Comparison of ENCODE assay signal across 8 cellular contexts in genomic region chr6:41066867-41067304, GRCh38. TPM values are rescaled to one million over a fixed set of nuclear protein-coding genes. Genes with fewer than 3 reads are reported as not detected.
DNase-seq lines count a peak whose midpoint lies in the region; ATAC-seq, FAIRE-seq and TF ChIP-seq lines count a peak whose summit lies in the region.

No MANE protein-coding gene starts in this region.

- TF ChIP-seq CTCF in H9 (conservative IDR thresholded peaks at IDR 0.05) (peak; percentile 90), endothelial cell of umbilical vein (IDR thresholded peaks at IDR 0.05; ENCODE audit: extremely low read depth in 1 of 2, insufficient read depth in 1 of 2, low read depth in 1 of 2, low read length in 2 of 2) (peak; percentile 62 to 68)

- no CpG with 5 or more reads among the region's 3 CpGs for WGBS in H9 (ENCODE audit: extremely low coverage, insufficient read length, low lambda C conversion rate)

- no peak overlapping the region for H3K4me3 ChIP-seq in endothelial cell of umbilical vein (replicated peaks in 1 of 3; ENCODE audit: insufficient read depth in 1 of 3, low read depth in 1 of 3, low read length in 3 of 3)

- no peaks in the 10 kb centered on the region for H3K9me3 ChIP-seq in H9 (ENCODE audit: control insufficient read depth, low read depth, low read length)
- no peaks in the 10 kb centered on the region for H3K9me3 ChIP-seq in endothelial cell of umbilical vein (replicated peaks; ENCODE audit: control insufficient read depth, insufficient read depth, low read length)

- no peaks in the 10 kb centered on the region for H3K79me2 ChIP-seq in H9 (ENCODE audit: insufficient read depth, low read length)
- no peaks in the 10 kb centered on the region for H3K79me2 ChIP-seq in endothelial cell of umbilical vein (ENCODE audit: control insufficient read depth, insufficient read depth, low read length)

- H3K14ac ChIP-seq in H9 (ENCODE audit: insufficient read depth, low read length) = no peak overlapping the region

- no peak overlapping the region for H3K4ac ChIP-seq in H9 (ENCODE audit: low read depth, low read length)

- no peak for ATAC-seq in activated CD8-positive, alpha-beta T cell treated with anti-CD3 and anti-CD28 coated beads, Interleukin-2, amount 10 ng/mL, durations not matched to agents 7 days and 5 days
- no peak for ATAC-seq in naive B cell (ENCODE audit: low read depth in 2 of 2)
- ATAC-seq in HG02623 (IDR thresholded peaks at IDR 0.05; ENCODE audit: unreplicated experiment) = no peak

- no peak overlapping the region for H2BK12ac ChIP-seq in H9 (ENCODE audit: insufficient read length, low read depth, low read length)

- H4K91ac ChIP-seq in H9 (ENCODE audit: insufficient read length, low read depth, low read length) = no peak overlapping the region

- H2AFZ ChIP-seq in H9 (ENCODE audit: low read length) = no peak overlapping the region
- H2AFZ ChIP-seq in endothelial cell of umbilical vein (ENCODE audit: low read depth, low read length) = no peak overlapping the region

- H4K5ac ChIP-seq in H9 (ENCODE audit: insufficient read length, low read depth, low read length) = no peak overlapping the region

- H3K27ac Mint-ChIP-seq in H9 = no peak overlapping the region
- H3K27ac Mint-ChIP-seq in activated CD8-positive, alpha-beta T cell treated with anti-CD3 and anti-CD28 coated beads, Interleukin-2, amount 10 ng/mL, durations not matched to agents 7 days and 5 days = no peak overlapping the region
- peak overlapping the region in 2 of 6 donors; percentile 71 to 79 for H3K27ac Mint-ChIP-seq in naive B cell

- H4K20me1 ChIP-seq in H9 (ENCODE audit: control insufficient read depth, insufficient read depth, insufficient read length) (no peaks in the 10 kb centered on the region), endothelial cell of umbilical vein (replicated peaks; ENCODE audit: control insufficient read depth, extremely low read depth, insufficient read depth, low read length) (no peaks in the 10 kb centered on the region)

- H2BK15ac ChIP-seq in H9 (ENCODE audit: low read depth, low read length) = no peak overlapping the region

- peak; percentile 75 for FAIRE-seq in endothelial cell of umbilical vein (lab: Jason Lieb, UNC)

- H3K23ac ChIP-seq in H9 (ENCODE audit: insufficient read length, low read depth, low read length) = no peak overlapping the region

- H3K4me1 Mint-ChIP-seq in H9 = peaks cover 11 to 15% of the 10 kb centered on the region in 2 experiments
- peaks cover 37% of the 10 kb centered on the region for H3K4me1 Mint-ChIP-seq in activated CD8-positive, alpha-beta T cell treated with anti-CD3 and anti-CD28 coated beads, Interleukin-2, amount 10 ng/mL, durations not matched to agents 7 days and 5 days (ENCODE audit: low read depth)
- H3K4me1 Mint-ChIP-seq in naive B cell = peaks cover 15 to 26% (median 23%) of the 10 kb centered on the region in 3 donors

- H3K79me1 ChIP-seq in H9 (ENCODE audit: insufficient read depth, low read depth, low read length, poor library complexity, severe bottlenecking) = no peaks in the 10 kb centered on the region

- intact Hi-C loops in endothelial cell of umbilical vein (cut with micrococcal nuclease) = loop anchor here (1.0 to 2.0 kb wide), 4 partner anchors 39 to 1086 kb away; no protein-coding TSS in a partner anchor

- H3K9me1 ChIP-seq in endothelial cell of umbilical vein (replicated peaks; ENCODE audit: control insufficient read depth, extremely low read depth, insufficient read depth, low read length) = no peaks in the 10 kb centered on the region

- peaks cover 2 to 47% (median 41%) of the 10 kb centered on the region in 3 experiments; a peak in 5 of 7 replicates for H3K36me3 Mint-ChIP-seq in H9 (ENCODE audit: insufficient read depth in 1 of 3, low read depth in 3 of 3)
- peaks cover 49% of the 10 kb centered on the region for H3K36me3 Mint-ChIP-seq in activated CD8-positive, alpha-beta T cell treated with anti-CD3 and anti-CD28 coated beads, Interleukin-2, amount 10 ng/mL, durations not matched to agents 7 days and 5 days (ENCODE audit: low read depth)
- peaks cover 10 to 17% of the 10 kb centered on the region in 2 donors for H3K36me3 Mint-ChIP-seq in naive B cell

- no peak overlapping the region for H4K8ac ChIP-seq in H9 (replicated peaks; ENCODE audit: insufficient read length, low read depth, low read length)

- TF ChIP-seq POLR2A in endothelial cell of umbilical vein (IDR thresholded peaks at IDR 0.05; ENCODE audit: low read depth, low read length) = no peak

- BruUV-seq in endothelial cell of umbilical vein (replicated peaks; lab: Mats Ljungman, UMichigan) = no TSS peak

- H3K27ac ChIP-seq in H9 (ENCODE audit: insufficient read length, low read depth, low read length) = no peak overlapping the region
- H3K27ac ChIP-seq in endothelial cell of umbilical vein (ENCODE audit: insufficient read depth, low read depth, low read length) = no peak overlapping the region

- no peaks in the 10 kb centered on the region for H3K27me3 Mint-ChIP-seq in H9 (ENCODE audit: low read depth)
- H3K27me3 Mint-ChIP-seq in activated CD8-positive, alpha-beta T cell treated with anti-CD3 and anti-CD28 coated beads, Interleukin-2, amount 10 ng/mL, durations not matched to agents 7 days and 5 days (ENCODE audit: low read depth) = no peaks in the 10 kb centered on the region
- no peaks in the 10 kb centered on the region for H3K27me3 Mint-ChIP-seq in naive B cell

- no peak overlapping the region for H3K56ac ChIP-seq in H9 (ENCODE audit: insufficient read length, low read depth, low read length)

- CTCF ChIA-PET in activated CD8-positive, alpha-beta T cell treated with anti-CD3 and anti-CD28 coated beads, Interleukin-2, amount 10 ng/mL, durations not matched to agents 7 days and 5 days (lab: Charles Lee) = interaction anchor here (0.9 to 4.7 kb wide), 11 partner anchors 8 to 130 kb away, joined by 3 to 29 read pairs (median 5); partner anchors contain the start of gene APOBEC2
- CTCF ChIA-PET in endothelial cell of umbilical vein (lab: Charles Lee) = no interaction called here

- no peak overlapping the region for H2BK120ac ChIP-seq in H9 (ENCODE audit: low read depth, low read length, poor library complexity, severe bottlenecking)

- H3K4me3 Mint-ChIP-seq in H9 (no peak overlapping the region; a peak in 1 of 5 replicates), naive B cell (peak overlapping the region in 2 of 8 donors; percentile 14 to 60)
- H3K4me3 Mint-ChIP-seq in activated CD8-positive, alpha-beta T cell treated with anti-CD3 and anti-CD28 coated beads, Interleukin-2, amount 10 ng/mL, durations not matched to agents 7 days and 5 days = no peak overlapping the region

- H3K18ac ChIP-seq in H9 (ENCODE audit: insufficient read length, low read depth, low read length) = no peak overlapping the region

- H3K9me3 Mint-ChIP-seq in H9 (no peaks in the 10 kb centered on the region), naive B cell (no peaks in the 10 kb centered on the region)
- H3K9me3 Mint-ChIP-seq in activated CD8-positive, alpha-beta T cell treated with anti-CD3 and anti-CD28 coated beads, Interleukin-2, amount 10 ng/mL, durations not matched to agents 7 days and 5 days (ENCODE audit: insufficient read depth) = no peaks in the 10 kb centered on the region

- H3K9ac ChIP-seq in H9 (ENCODE audit: extremely low read depth, insufficient read length, low read length) (no peak overlapping the region), endothelial cell of umbilical vein (replicated peaks; ENCODE audit: extremely low read depth, insufficient read depth, low read length) (no peak overlapping the region)

- H3T11ph ChIP-seq in H9 (ENCODE audit: low read length) = no peak overlapping the region

- H3K4me2 ChIP-seq in H9 (ENCODE audit: insufficient read depth, insufficient read length, low read length) = no peak overlapping the region
- H3K4me2 ChIP-seq in endothelial cell of umbilical vein (ENCODE audit: insufficient read depth, low read length) = no peak overlapping the region

- H3K27me3 ChIP-seq in H9 (ENCODE audit: insufficient read depth, low read length) (no peaks in the 10 kb centered on the region), endothelial cell of umbilical vein (ENCODE audit: control insufficient read depth in 2 of 2, insufficient read depth in 2 of 2, low read length in 2 of 2) (no peaks in the 10 kb centered on the region)

- no peak overlapping the region for H2AK5ac ChIP-seq in H9 (ENCODE audit: insufficient read length, low read length)

- no peak overlapping the region for H2BK5ac ChIP-seq in H9 (ENCODE audit: insufficient read length, low read length)

- H3K4me1 ChIP-seq in H9 (ENCODE audit: insufficient read depth, low read length) (no peaks in the 10 kb centered on the region), endothelial cell of umbilical vein (ENCODE audit: control insufficient read depth, extremely low read depth, insufficient read depth, low read length) (peaks cover 8% of the 10 kb centered on the region)

- no peaks in the 10 kb centered on the region for H3K36me3 ChIP-seq in endothelial cell of umbilical vein (ENCODE audit: control insufficient read depth in 2 of 2, extremely low read depth in 1 of 2, insufficient read depth in 2 of 2, low read length in 2 of 2)

- POLR2A ChIA-PET in activated CD8-positive, alpha-beta T cell treated with anti-CD3 and anti-CD28 coated beads, Interleukin-2, amount 10 ng/mL, durations not matched to agents 7 days and 5 days (lab: Charles Lee) = no interaction called here
- POLR2A ChIA-PET in endothelial cell of umbilical vein (lab: Charles Lee) = no interaction called here

- H2BK20ac ChIP-seq in H9 (ENCODE audit: low read depth, low read length, poor library complexity, severe bottlenecking) = no peak overlapping the region

- dilution Hi-C loops in endothelial cell of umbilical vein (cut with MboI; ENCODE audit: extremely low pct_ligation_motif_present, low sequenced_read_pairs) = no loop called here

- H3K23me2 ChIP-seq in H9 (ENCODE audit: insufficient read length, low read depth, low read length, poor library complexity, severe bottlenecking) = no peaks in the 10 kb centered on the region

- DNase-seq in AML-193 (lab: John Stamatoyannopoulos, UW) (peak; percentile 72), H9 (peak; percentile 56), NCI-H82 treated with DMSO at 0.1 percent for 48 hours (lab: John Stamatoyannopoulos, UW; ENCODE audit: unreplicated experiment) (peak; percentile 29), endothelial cell of umbilical vein (ENCODE audit: low read depth, low spot score) (peak; percentile 69), naive B cell (peak; percentile 50)
- peak; percentile 81 for DNase-seq in activated CD8-positive, alpha-beta T cell treated with anti-CD3 and anti-CD28 coated beads, Interleukin-2, amount 10 ng/mL, durations not matched to agents 7 days and 5 days
- peak; percentile 6 to 62 (median 41) for DNase-seq in stimulated activated naive CD4-positive, alpha-beta T cell (lab: John Stamatoyannopoulos, UW)

RNA-seq across cellular contexts. Expression of gene OARD1, which starts 5.3 kb away (rescaled TPM):
- 35.8 and 36.6 TPM in 2 replicates for total RNA-seq in H9 (2021)
- 10 to 100 TPM; 30.2 to 31.9 TPM for total RNA-seq in activated CD8-positive, alpha-beta T cell treated with anti-CD3 and anti-CD28 coated beads, Interleukin-2, amount 10 ng/mL, durations not matched to agents 7 days and 5 days
- 11.1 and 13.0 TPM in 2 replicates for total RNA-seq in endothelial cell of umbilical vein
- polyA plus RNA-seq in endothelial cell of umbilical vein = 3.5 and 5.2 TPM in 2 replicates
- polyA plus RNA-seq in endothelial cell of umbilical vein (2011; cell fraction: cytosol; rRNA removed) = 5.1 and 5.5 TPM in 2 replicates
- polyA plus RNA-seq in endothelial cell of umbilical vein (2011; cell fraction: nucleus; rRNA removed) = 3.7 and 5.2 TPM in 2 replicates
- polyA plus RNA-seq in endothelial cell of umbilical vein (2012) = 11.9 and 14.2 TPM in 2 replicates
- polyA minus RNA-seq in endothelial cell of umbilical vein = 2.9 and 4.5 TPM in 2 replicates
- 6.7 TPM for polyA minus RNA-seq in endothelial cell of umbilical vein (2011; cell fraction: cytosol; rRNA and poly(A)+ RNA removed)
- 6.5 and 8.1 TPM in 2 replicates for polyA minus RNA-seq in endothelial cell of umbilical vein (2011; cell fraction: nucleus; rRNA and poly(A)+ RNA removed)
- 10 to 100 TPM; 45.8 to 70.6 (median 62.6) TPM for polyA plus RNA-seq in naive B cell (ENCODE audit: low read depth in 6 of 6)

RNA-seq across cellular contexts. Expression of gene NFYA, which starts 5.9 kb away (rescaled TPM):
- total RNA-seq in H9 (2021) (41.4 and 43.0 TPM in 2 replicates), endothelial cell of umbilical vein (29.0 and 30.9 TPM in 2 replicates)
- 10 to 100 TPM; 32.3 to 32.5 TPM for total RNA-seq in activated CD8-positive, alpha-beta T cell treated with anti-CD3 and anti-CD28 coated beads, Interleukin-2, amount 10 ng/mL, durations not matched to agents 7 days and 5 days
- polyA plus RNA-seq in endothelial cell of umbilical vein (12.2 and 13.1 TPM in 2 replicates), naive B cell (ENCODE audit: low read depth in 6 of 6) (10 to 100 TPM; 23.0 to 47.1 (median 28.9) TPM)
- 12.0 and 13.9 TPM in 2 replicates for polyA plus RNA-seq in endothelial cell of umbilical vein (2011; cell fraction: cytosol; rRNA removed)
- 22.6 and 23.4 TPM in 2 replicates for polyA plus RNA-seq in endothelial cell of umbilical vein (2011; cell fraction: nucleus; rRNA removed)
- polyA plus RNA-seq in endothelial cell of umbilical vein (2012) = 26.5 and 36.0 TPM in 2 replicates
- 62.7 and 69.5 TPM in 2 replicates for polyA minus RNA-seq in endothelial cell of umbilical vein
- polyA minus RNA-seq in endothelial cell of umbilical vein (2011; cell fraction: cytosol; rRNA and poly(A)+ RNA removed) = 11.5 TPM
- polyA minus RNA-seq in endothelial cell of umbilical vein (2011; cell fraction: nucleus; rRNA and poly(A)+ RNA removed) = 15.5 and 23.9 TPM in 2 replicates

RNA-seq across cellular contexts. Expression of gene APOBEC2, which starts 13.9 kb away (rescaled TPM):
- total RNA-seq in H9 (2021) (not detected in 2 replicates), endothelial cell of umbilical vein (not detected in 2 replicates)
- total RNA-seq in activated CD8-positive, alpha-beta T cell treated with anti-CD3 and anti-CD28 coated beads, Interleukin-2, amount 10 ng/mL, durations not matched to agents 7 days and 5 days = not detected
- polyA plus RNA-seq in endothelial cell of umbilical vein (not detected in 2 replicates), naive B cell (ENCODE audit: low read depth in 6 of 6) (1 to 10 TPM in 1 of 6 donors, under 1 TPM in 4, not detected in 1; 0.64 to 1.0 (median 0.85) TPM)
- polyA plus RNA-seq in endothelial cell of umbilical vein (2011; cell fraction: cytosol; rRNA removed) = not detected in 2 replicates
- polyA plus RNA-seq in endothelial cell of umbilical vein (2011; cell fraction: nucleus; rRNA removed) = not detected in 2 replicates
- polyA plus RNA-seq in endothelial cell of umbilical vein (2012) = not detected in 2 replicates
- not detected in 2 replicates for polyA minus RNA-seq in endothelial cell of umbilical vein
- not detected for polyA minus RNA-seq in endothelial cell of umbilical vein (2011; cell fraction: cytosol; rRNA and poly(A)+ RNA removed)
- polyA minus RNA-seq in endothelial cell of umbilical vein (2011; cell fraction: nucleus; rRNA and poly(A)+ RNA removed) = not detected in 2 replicates

RNA-seq across cellular contexts. Expression of gene TSPO2, which starts 24.6 kb away (rescaled TPM):
- not detected in 2 replicates for total RNA-seq in H9 (2021)
- total RNA-seq in activated CD8-positive, alpha-beta T cell treated with anti-CD3 and anti-CD28 coated beads, Interleukin-2, amount 10 ng/mL, durations not matched to agents 7 days and 5 days = not detected
- total RNA-seq in endothelial cell of umbilical vein = not detected in 2 replicates
- polyA plus RNA-seq in endothelial cell of umbilical vein = not detected in 2 replicates
- polyA plus RNA-seq in endothelial cell of umbilical vein (2011; cell fraction: cytosol; rRNA removed) = not detected in 2 replicates
- polyA plus RNA-seq in endothelial cell of umbilical vein (2011; cell fraction: nucleus; rRNA removed) = not detected in 2 replicates
- polyA plus RNA-seq in endothelial cell of umbilical vein (2012) = not detected in 2 replicates
- not detected in 2 replicates for polyA minus RNA-seq in endothelial cell of umbilical vein
- polyA minus RNA-seq in endothelial cell of umbilical vein (2011; cell fraction: cytosol; rRNA and poly(A)+ RNA removed) = not detected
- not detected in 2 replicates for polyA minus RNA-seq in endothelial cell of umbilical vein (2011; cell fraction: nucleus; rRNA and poly(A)+ RNA removed)
- polyA plus RNA-seq in naive B cell (ENCODE audit: low read depth in 6 of 6) = not detected

RNA-seq across cellular contexts. Expression of gene UNC5CL, which starts 27.9 kb away (rescaled TPM):
- total RNA-seq in H9 (2021) (0.79 and 0.81 TPM in 2 replicates), endothelial cell of umbilical vein (0.20 and 0.32 TPM in 2 replicates)
- total RNA-seq in activated CD8-positive, alpha-beta T cell treated with anti-CD3 and anti-CD28 coated beads, Interleukin-2, amount 10 ng/mL, durations not matched to agents 7 days and 5 days = 1 to 10 TPM; 1.1 TPM
- polyA plus RNA-seq in endothelial cell of umbilical vein (0.11 and 0.14 TPM in 2 replicates), naive B cell (ENCODE audit: low read depth in 6 of 6) (under 1 TPM in 4 of 6 donors, not detected in 2; 0.47 to 0.58 (median 0.49) TPM)
- 0.01 and 0.08 TPM in 2 replicates for polyA plus RNA-seq in endothelial cell of umbilical vein (2011; cell fraction: cytosol; rRNA removed)
- 0.59 and 0.72 TPM in 2 replicates for polyA plus RNA-seq in endothelial cell of umbilical vein (2011; cell fraction: nucleus; rRNA removed)
- polyA plus RNA-seq in endothelial cell of umbilical vein (2012) = 0.05 TPM in 1 of 2 replicates, not detected in the other
- not detected in 2 replicates for polyA minus RNA-seq in endothelial cell of umbilical vein
- polyA minus RNA-seq in endothelial cell of umbilical vein (2011; cell fraction: cytosol; rRNA and poly(A)+ RNA removed) = not detected
- 0.19 and 0.24 TPM in 2 replicates for polyA minus RNA-seq in endothelial cell of umbilical vein (2011; cell fraction: nucleus; rRNA and poly(A)+ RNA removed)

Comparison
In these comparisons a context has a peak if more than half of its experiments do, and no peak if none do; other contexts are left out.
1. DNase-seq: peak in every context shown above with its lines; median percentile 81 in activated CD8-positive, alpha-beta T cell treated with anti-CD3 and anti-CD28 coated beads, Interleukin-2, amount 10 ng/mL, durations not matched to agents 7 days and 5 days; 72 in AML-193; 69 in endothelial cell of umbilical vein; 56 in H9; 50 in naive B cell; 41 in stimulated activated naive CD4-positive, alpha-beta T cell; 29 in NCI-H82 treated with DMSO at 0.1 percent for 48 hours.